Comparison of ENCODE assay signal across 11 cellular contexts in the genomic region with DNA sequence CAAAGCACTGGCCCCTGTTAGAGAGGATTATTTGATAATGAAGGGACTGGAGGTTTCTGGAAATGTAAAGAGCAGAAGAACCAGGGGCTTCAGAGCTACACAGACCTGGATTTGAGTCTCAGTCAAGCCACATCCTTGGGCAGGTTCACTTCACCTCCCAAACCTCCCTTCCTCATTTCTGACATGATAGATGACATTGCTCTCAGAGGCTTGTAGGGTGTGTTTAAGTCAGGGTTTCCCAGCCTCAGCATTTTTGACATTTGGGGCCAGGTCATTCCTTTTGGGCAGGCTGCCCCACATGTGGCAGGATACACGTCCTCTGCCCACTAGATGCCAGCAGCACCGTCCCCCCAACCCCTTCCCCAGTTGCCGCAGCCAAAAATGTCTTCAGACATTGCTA.
"Had no signal": no experiment of that assay in that cellular context is flagged by ENCODE, and none has a peak within 500 bp of the region (broad histone marks: within the 10 kb centered on the region; RNA-seq: fewer than 3 reads in every experiment).

No MANE protein-coding gene starts in this region.

- H2AFZ ChIP-seq: GM23248, GM23338 had no signal

- H3K9ac ChIP-seq: GM23248 had no signal

- H3K27ac ChIP-seq: GM23248 had no signal

- FAIRE-seq: H1, H54 had no signal

- H3K27ac Mint-ChIP-seq: GM23338, H9, HFFc6 had no signal

- H3K4me3 ChIP-seq: GM23248, GM23338, HAP-1 had no signal

- H3K4me1 ChIP-seq: HAP-1 had no signal

- ATAC-seq: GM23338, HCT116 had no signal

- H3K9me3 ChIP-seq: HAP-1 had no signal

- H3K4me2 ChIP-seq: GM23338 had no signal

- H3K36me3 ChIP-seq: HAP-1 had no signal

- H3K9me3 Mint-ChIP-seq: GM23338, H9 had no signal

- H3K4me3 Mint-ChIP-seq: GM23338, H9, HFFc6 had no signal

- DNase-seq: GM23248, GOT3, H7, H9, HCEC 1CT, HFFc6 had no signal
